In genomic region chr10:124645496-124646095, GRCh38 we compare ENCODE assay signal across 13 cellular contexts.
A peak's percentile ranks its signal among the peaks of the same experiment; 100 is the strongest.
DNase-seq lines count a peak whose midpoint lies in the region; ATAC-seq and TF ChIP-seq lines count a peak whose summit lies in the region.
"Had no signal": no experiment of that assay in that cellular context is flagged by ENCODE, and none has a peak within 500 bp of the region (broad histone marks: within the 10 kb centered on the region; RNA-seq: fewer than 3 reads in every experiment).

No MANE protein-coding gene starts in this region.

- DNase-seq in activated CD4-positive, alpha-beta memory T cell treated with anti-CD3 and anti-CD28 coated beads, Interleukin-2, amount 10 ng/mL, durations not matched to agents 7 days and 5 days: no peak
- no peak for DNase-seq in activated CD4-positive, alpha-beta memory T cell treated with anti-CD3 and anti-CD28 coated beads for 36 hours
- DNase-seq in dorsolateral prefrontal cortex (no peak), mesothelial cell of epicardium (ENCODE audit: low spot score in 2 of 2, unreplicated experiment in 2 of 2) (no peak), thoracic aorta (ENCODE audit: low spot score) (no peak), epidermal melanocyte (ENCODE audit: insufficient read length, low spot score) (no peak), SW480 (ENCODE audit: low spot score) (no peak), AG20443 (ENCODE audit: low spot score) (no peak)
- DNase-seq: IMR-90; islet precursor cell; NCI-H82; stimulated activated naive CD8-positive, alpha-beta T cell treated with anti-CD3 and anti-CD28 coated beads, Interleukin-15, amount 100 ng/mL, for 72 hours had no signal

- ATAC-seq in thoracic aorta (ENCODE audit: insufficient number of reproducible peaks, low FRiP score, low read depth): no peak
- ATAC-seq: stimulated activated naive CD8-positive, alpha-beta T cell treated with anti-CD3 and anti-CD28 coated beads, Interleukin-15, amount 100 ng/mL, for 72 hours had no signal

- no peaks in the 10 kb centered on the region for H3K9me3 ChIP-seq in thoracic aorta

- H3K27ac ChIP-seq in dorsolateral prefrontal cortex: peak overlapping the region in 58 of 59 donors; percentile 1 to 99 (median 95)
- peak overlapping the region; percentile 57 to 72 for H3K27ac ChIP-seq in thoracic aorta
- H3K27ac ChIP-seq: cardiac muscle cell had no signal

- no peak overlapping the region for H3K4me3 Mint-ChIP-seq in activated CD4-positive, alpha-beta memory T cell treated with anti-CD3 and anti-CD28 coated beads, Interleukin-2, amount 10 ng/mL, durations not matched to agents 7 days and 5 days
- no peak overlapping the region for H3K4me3 Mint-ChIP-seq in activated CD4-positive, alpha-beta memory T cell treated with anti-CD3 and anti-CD28 coated beads for 36 hours
- no peak overlapping the region for H3K4me3 Mint-ChIP-seq in mesothelial cell of epicardium
- H3K4me3 Mint-ChIP-seq: stimulated activated naive CD8-positive, alpha-beta T cell treated with anti-CD3 and anti-CD28 coated beads, Interleukin-15, amount 100 ng/mL, for 72 hours had no signal

- H3K9me3 Mint-ChIP-seq in activated CD4-positive, alpha-beta memory T cell treated with anti-CD3 and anti-CD28 coated beads, Interleukin-2, amount 10 ng/mL, durations not matched to agents 7 days and 5 days: no peaks in the 10 kb centered on the region
- H3K9me3 Mint-ChIP-seq in activated CD4-positive, alpha-beta memory T cell treated with anti-CD3 and anti-CD28 coated beads for 36 hours: no peaks in the 10 kb centered on the region
- no peaks in the 10 kb centered on the region for H3K9me3 Mint-ChIP-seq in mesothelial cell of epicardium
- H3K9me3 Mint-ChIP-seq: stimulated activated naive CD8-positive, alpha-beta T cell treated with anti-CD3 and anti-CD28 coated beads, Interleukin-15, amount 100 ng/mL, for 72 hours had no signal

- H3K27me3 Mint-ChIP-seq in activated CD4-positive, alpha-beta memory T cell treated with anti-CD3 and anti-CD28 coated beads, Interleukin-2, amount 10 ng/mL, durations not matched to agents 7 days and 5 days: no peaks in the 10 kb centered on the region
- no peaks in the 10 kb centered on the region for H3K27me3 Mint-ChIP-seq in activated CD4-positive, alpha-beta memory T cell treated with anti-CD3 and anti-CD28 coated beads for 36 hours
- H3K27me3 Mint-ChIP-seq in mesothelial cell of epicardium (ENCODE audit: low read depth): no peaks in the 10 kb centered on the region
- H3K27me3 Mint-ChIP-seq: stimulated activated naive CD8-positive, alpha-beta T cell treated with anti-CD3 and anti-CD28 coated beads, Interleukin-15, amount 100 ng/mL, for 72 hours had no signal

- H3K27me3 ChIP-seq in dorsolateral prefrontal cortex: no peaks in the 10 kb centered on the region
- H3K27me3 ChIP-seq in thoracic aorta (replicated peaks; ENCODE audit: insufficient read depth): no peaks in the 10 kb centered on the region
- H3K27me3 ChIP-seq: cardiac muscle cell had no signal

- H3K4me1 ChIP-seq in thoracic aorta (ENCODE audit: control insufficient read depth in 1 of 2, low read depth in 2 of 2): peaks cover 37 to 71% of the 10 kb centered on the region in 2 donors

- H3K36me3 Mint-ChIP-seq in activated CD4-positive, alpha-beta memory T cell treated with anti-CD3 and anti-CD28 coated beads, Interleukin-2, amount 10 ng/mL, durations not matched to agents 7 days and 5 days (ENCODE audit: low read depth): peaks cover 42% of the 10 kb centered on the region
- H3K36me3 Mint-ChIP-seq in activated CD4-positive, alpha-beta memory T cell treated with anti-CD3 and anti-CD28 coated beads for 36 hours: peaks cover 9% of the 10 kb centered on the region
- no peaks in the 10 kb centered on the region for H3K36me3 Mint-ChIP-seq in mesothelial cell of epicardium

- peaks cover 89% of the 10 kb centered on the region for H3K4me1 Mint-ChIP-seq in activated CD4-positive, alpha-beta memory T cell treated with anti-CD3 and anti-CD28 coated beads, Interleukin-2, amount 10 ng/mL, durations not matched to agents 7 days and 5 days
- H3K4me1 Mint-ChIP-seq in activated CD4-positive, alpha-beta memory T cell treated with anti-CD3 and anti-CD28 coated beads for 36 hours (ENCODE audit: low read depth): peaks cover 89% of the 10 kb centered on the region
- peaks cover 47% of the 10 kb centered on the region for H3K4me1 Mint-ChIP-seq in mesothelial cell of epicardium

- no peaks in the 10 kb centered on the region for H3K36me3 ChIP-seq in thoracic aorta
- H3K36me3 ChIP-seq: cardiac muscle cell had no signal

- intact Hi-C loops in activated CD4-positive, alpha-beta memory T cell treated with anti-CD3 and anti-CD28 coated beads for 36 hours (cut with micrococcal nuclease): loop anchor here (5.0 kb wide), 1 partner anchor 272 kb away; no protein-coding TSS in a partner anchor
- intact Hi-C loops in dorsolateral prefrontal cortex (cut with DNase I): loop anchor here in 1 of 2 donors (5.0 kb wide), 2 partner anchors 57 to 97 kb away; partner anchors contain the start of gene FAM53B

- CTCF ChIA-PET in activated CD4-positive, alpha-beta memory T cell treated with anti-CD3 and anti-CD28 coated beads, Interleukin-2, amount 10 ng/mL, durations not matched to agents 7 days and 5 days (lab: Charles Lee): interaction anchor here (1.1 to 6.8 kb wide), 2 partner anchors 73 to 95 kb away, joined by 3 to 74 read pairs; no protein-coding TSS in a partner anchor
- CTCF ChIA-PET in activated CD4-positive, alpha-beta memory T cell treated with anti-CD3 and anti-CD28 coated beads for 36 hours (lab: Charles Lee): interaction anchor here (0.6 to 5.7 kb wide), 9 partner anchors 9 to 100 kb away, joined by 3 to 30 read pairs (median 4); no protein-coding TSS in a partner anchor

- TF ChIP-seq CTCF in dorsolateral prefrontal cortex (IDR thresholded peaks at IDR 0.05 in 54 of 56, conservative IDR thresholded peaks at IDR 0.05 in 2 of 56; ENCODE audit: low read depth in 1 of 56, partially characterized antibody in 56 of 56) (no peak), mesothelial cell of epicardium (IDR thresholded peaks at IDR 0.05; ENCODE audit: unreplicated experiment) (no peak), thoracic aorta (IDR thresholded peaks at IDR 0.05) (no peak)

- H3K4me3 ChIP-seq in dorsolateral prefrontal cortex (no peak overlapping the region), thoracic aorta (no peak overlapping the region)
- H3K4me3 ChIP-seq: cardiac muscle cell had no signal

- POLR2A ChIA-PET in activated CD4-positive, alpha-beta memory T cell treated with anti-CD3 and anti-CD28 coated beads, Interleukin-2, amount 10 ng/mL, durations not matched to agents 7 days and 5 days (lab: Charles Lee): interaction anchor here (1.0 to 6.5 kb wide), 3 partner anchors 43 to 96 kb away, joined by 3 to 89 read pairs (median 4); no protein-coding TSS in a partner anchor
- POLR2A ChIA-PET in activated CD4-positive, alpha-beta memory T cell treated with anti-CD3 and anti-CD28 coated beads for 36 hours (lab: Charles Lee): no interaction called here

- H3K27ac Mint-ChIP-seq in activated CD4-positive, alpha-beta memory T cell treated with anti-CD3 and anti-CD28 coated beads, Interleukin-2, amount 10 ng/mL, durations not matched to agents 7 days and 5 days: peak overlapping the region; percentile 76
- H3K27ac Mint-ChIP-seq in activated CD4-positive, alpha-beta memory T cell treated with anti-CD3 and anti-CD28 coated beads for 36 hours: no peak overlapping the region
- peak overlapping the region; percentile 66 for H3K27ac Mint-ChIP-seq in mesothelial cell of epicardium
